ENCODE assay signal across 10 cellular contexts in the genomic region with DNA sequence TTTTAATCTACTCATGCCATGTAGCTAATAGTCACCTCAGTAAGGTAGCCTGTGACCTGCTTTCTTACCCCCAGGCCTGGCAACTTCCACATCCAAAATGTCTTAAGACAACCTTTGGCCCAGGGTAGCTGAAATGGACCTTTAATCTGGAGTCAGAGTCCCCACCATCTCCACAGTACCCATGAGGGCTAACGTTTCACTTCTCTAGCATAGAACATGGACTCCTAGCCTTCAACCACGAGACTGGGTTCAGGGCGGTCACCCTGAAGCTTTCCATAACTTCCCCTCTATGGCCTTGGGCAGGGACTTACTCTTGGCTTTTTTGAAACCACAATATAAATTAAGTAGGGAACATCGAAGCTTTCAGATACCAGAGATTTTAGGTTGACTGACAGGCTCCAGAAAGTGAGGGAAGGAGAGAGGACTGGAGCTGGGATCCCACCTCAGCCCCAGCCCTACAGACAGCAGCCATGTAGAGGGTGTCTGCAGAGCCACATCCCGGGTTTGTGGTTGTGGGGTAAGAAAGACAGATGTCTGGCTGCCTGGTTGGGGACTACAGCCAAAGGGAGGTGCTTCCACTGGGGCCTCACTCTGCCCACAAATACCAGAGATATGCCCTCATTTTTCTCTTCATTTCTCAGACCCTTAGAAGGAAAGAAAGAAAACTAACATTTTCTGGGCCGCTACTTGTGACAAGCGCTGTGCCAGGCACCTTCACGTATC. TPM values are rescaled to one million over a fixed set of nuclear protein-coding genes. Genes with fewer than 3 reads are reported as not detected.
DNase-seq lines count a peak whose midpoint lies in the region; ATAC-seq and TF ChIP-seq lines count a peak whose summit lies in the region.
"Had no signal": no experiment of that assay in that cellular context is flagged by ENCODE, and none has a peak within 500 bp of the region (broad histone marks: within the 10 kb centered on the region; RNA-seq: fewer than 3 reads in every experiment).

No MANE protein-coding gene starts in this region.

- H3K4me3 ChIP-seq in Caco-2 (ENCODE audit: low read depth, low read length) (no peak overlapping the region), Panc1 (ENCODE audit: low read depth in 2 of 2, low read length in 2 of 2) (no peak overlapping the region; a peak in 1 of 4 replicates), dorsolateral prefrontal cortex (peak overlapping the region in 36 of 59 donors; percentile 15 to 97 (median 93)), retinal pigment epithelial cell (ENCODE audit: low read length) (peak overlapping the region; percentile 35)
- H3K4me3 ChIP-seq: K562 had no signal

- DNase-seq in Caco-2, result no peak
- DNase-seq in Panc1 (ENCODE audit: low read depth, low spot score), result no peak
- no peak for DNase-seq in dorsolateral prefrontal cortex
- DNase-seq in retinal pigment epithelial cell (ENCODE audit: low read depth), result no peak
- DNase-seq in GM19238 (ENCODE audit: insufficient read length, low spot score), result no peak
- DNase-seq in stimulated activated naive CD4-positive, alpha-beta T cell treated with Interleukin-2 at 50 U/mL for 16 hours (lab: John Stamatoyannopoulos, UW), result no peak
- no peak for DNase-seq in DMS53 treated with DMSO at 0.1 percent for 48 hours (lab: John Stamatoyannopoulos, UW; ENCODE audit: unreplicated experiment)

- intact Hi-C loops in Caco-2 (cut with micrococcal nuclease; ENCODE audit: unreplicated experiment) (no loop called here), Panc1 (cut with micrococcal nuclease; ENCODE audit: unreplicated experiment) (no loop called here), dorsolateral prefrontal cortex (cut with DNase I) (no loop called here)

- H3K9me3 ChIP-seq in Caco-2 (no peaks in the 10 kb centered on the region), Panc1 (ENCODE audit: control insufficient read depth, insufficient read depth, low read depth, low read length) (no peaks in the 10 kb centered on the region)

- BruUV-seq in Caco-2 (replicated peaks; lab: Mats Ljungman, UMichigan) (TSS peak; percentile 18), Panc1 (replicated peaks; lab: Mats Ljungman, UMichigan) (TSS peak; percentile 66)

- H3K9me3 Mint-ChIP-seq in Caco-2 (ENCODE audit: unreplicated experiment), result no peaks in the 10 kb centered on the region
- H3K9me3 Mint-ChIP-seq: mesothelial cell of epicardium had no signal

- no peak for TF ChIP-seq CTCF in Caco-2 (IDR thresholded peaks at IDR 0.05; ENCODE audit: insufficient read depth in 1 of 2, low read depth in 1 of 2, low read length in 1 of 2, severe bottlenecking in 1 of 2, unreplicated experiment in 1 of 2)
- no peak for TF ChIP-seq CTCF in Panc1 (IDR thresholded peaks at IDR 0.05)
- no peak for TF ChIP-seq CTCF in dorsolateral prefrontal cortex (IDR thresholded peaks at IDR 0.05 in 54 of 56, conservative IDR thresholded peaks at IDR 0.05 in 2 of 56; ENCODE audit: low read depth in 1 of 56, partially characterized antibody in 56 of 56)
- TF ChIP-seq CTCF in retinal pigment epithelial cell (conservative IDR thresholded peaks at IDR 0.05; ENCODE audit: low read depth, low read length), result no peak

- H3K27ac Mint-ChIP-seq in Caco-2 (ENCODE audit: unreplicated experiment), result no peak overlapping the region

- H3K4me3 Mint-ChIP-seq in Caco-2 (ENCODE audit: unreplicated experiment), result no peak overlapping the region

- H3K27me3 ChIP-seq in Caco-2 (replicated peaks; ENCODE audit: control insufficient read depth, insufficient read depth, low read length), result no peaks in the 10 kb centered on the region
- H3K27me3 ChIP-seq in Panc1 (ENCODE audit: control insufficient read depth, insufficient read depth, low read length), result no peaks in the 10 kb centered on the region
- no peaks in the 10 kb centered on the region for H3K27me3 ChIP-seq in dorsolateral prefrontal cortex

- in situ Hi-C loops in Panc1 (cut with HindIII; ENCODE audit: low pct_unique_long_range_greater_than_20kb, low sequenced_read_pairs), result no loop called here

- H3K4me1 ChIP-seq in Caco-2, result peaks cover 27% of the 10 kb centered on the region
- H3K4me1 ChIP-seq in Panc1 (ENCODE audit: control insufficient read depth, insufficient read depth, low read length), result peaks cover 16% of the 10 kb centered on the region

- no peaks in the 10 kb centered on the region for H3K27me3 Mint-ChIP-seq in Caco-2 (ENCODE audit: insufficient read depth, unreplicated experiment)

- H3K4me1 Mint-ChIP-seq in Caco-2 (ENCODE audit: low read depth, unreplicated experiment), result peaks cover 30% of the 10 kb centered on the region

- H3K36me3 Mint-ChIP-seq in Caco-2 (ENCODE audit: insufficient read depth, unreplicated experiment), result peaks cover 20% of the 10 kb centered on the region

- H3K36me3 ChIP-seq in Caco-2 (ENCODE audit: control insufficient read depth, insufficient read depth, low read length) (no peaks in the 10 kb centered on the region; the same call in 1 of the 2 replicates), Panc1 (ENCODE audit: control insufficient read depth, insufficient read depth, low read length) (no peaks in the 10 kb centered on the region; the same call in 1 of the 2 replicates)

- POLR2A ChIA-PET in Caco-2 (lab: Charles Lee), result no interaction called here
- POLR2A ChIA-PET in Panc1 (lab: Charles Lee), result no interaction called here

- ATAC-seq in Panc1 (no peak), HG03521 (IDR thresholded peaks at IDR 0.05; ENCODE audit: unreplicated experiment) (no peak)
- ATAC-seq: K562 had no signal

- CTCF ChIA-PET in Caco-2 (lab: Charles Lee) (no interaction called here), Panc1 (lab: Charles Lee) (interaction anchor here (1.4 kb wide), 1 partner anchor 36 kb away, joined by 5 read pairs; no protein-coding TSS in a partner anchor)

- H3K27ac ChIP-seq in Panc1 (ENCODE audit: low read length), result no peak overlapping the region
- peak overlapping the region in 4 of 59 donors; percentile 6 to 48 (median 15) for H3K27ac ChIP-seq in dorsolateral prefrontal cortex

RNA-seq across cellular contexts. Expression of a gene that starts 2.6 kb away (rescaled TPM):
- 11.1 and 12.2 TPM in 2 replicates for total RNA-seq in Caco-2 (2022)
- 14.9 TPM for total RNA-seq in Panc1 (2021; ENCODE audit: unreplicated experiment)
- polyA plus RNA-seq in Panc1 (2012; ENCODE audit: insufficient read length), result 12.6 TPM
- 10 to 100 TPM in 116 of 120 experiments, 1 to 10 TPM in 4; 8.7 to 34.6 (median 16.2) TPM for total RNA-seq in dorsolateral prefrontal cortex

RNA-seq across cellular contexts. Expression of a gene that starts 32.5 kb away (rescaled TPM):
- total RNA-seq in Caco-2 (2022) (182 and 188 TPM in 2 replicates), Panc1 (2021; ENCODE audit: unreplicated experiment) (176 TPM), dorsolateral prefrontal cortex (100 to 1,000 TPM; 120 to 195 (median 158) TPM)
- polyA plus RNA-seq in Panc1 (2012; ENCODE audit: insufficient read length), result 217 TPM

RNA-seq across cellular contexts. Expression of a gene that starts 32.6 kb away (rescaled TPM):
- total RNA-seq in Caco-2 (2022) (4.8 and 4.9 TPM in 2 replicates), Panc1 (2021; ENCODE audit: unreplicated experiment) (2.1 TPM), dorsolateral prefrontal cortex (10 to 100 TPM in 1 of 120 experiments, 1 to 10 TPM in 119; 1.9 to 13.1 (median 6.2) TPM)
- 3.0 TPM for polyA plus RNA-seq in Panc1 (2012; ENCODE audit: insufficient read length)

RNA-seq across cellular contexts. Expression of a gene that starts 34.9 kb away (rescaled TPM):
- total RNA-seq in Caco-2 (2022) (6.3 and 7.4 TPM in 2 replicates), Panc1 (2021; ENCODE audit: unreplicated experiment) (6.7 TPM), dorsolateral prefrontal cortex (10 to 100 TPM in 109 of 120 experiments, 1 to 10 TPM in 11; 4.6 to 43.5 (median 15.5) TPM)
- polyA plus RNA-seq in Panc1 (2012; ENCODE audit: insufficient read length), result 16.2 TPM

RNA-seq across cellular contexts. Expression of a gene that starts 57.5 kb away (rescaled TPM):
- total RNA-seq in Caco-2 (2022) (not detected in 2 replicates), Panc1 (2021; ENCODE audit: unreplicated experiment) (not detected), dorsolateral prefrontal cortex (1 to 10 TPM in 27 of 120 experiments, under 1 TPM in 47, not detected in 46; 0.23 to 6.7 (median 0.77) TPM)
- not detected for polyA plus RNA-seq in Panc1 (2012; ENCODE audit: insufficient read length)
- total RNA-seq: K562, mesothelial cell of epicardium had no signal

Comparison
In these comparisons a context has a peak if more than half of its experiments do, and no peak if none do; other contexts are left out.
1. H3K4me3 ChIP-seq: peak in dorsolateral prefrontal cortex (36 of 59) and retinal pigment epithelial cell (single experiment); none in Caco-2 (single experiment) and Panc1 (0 of 2).